In the genomic region with DNA sequence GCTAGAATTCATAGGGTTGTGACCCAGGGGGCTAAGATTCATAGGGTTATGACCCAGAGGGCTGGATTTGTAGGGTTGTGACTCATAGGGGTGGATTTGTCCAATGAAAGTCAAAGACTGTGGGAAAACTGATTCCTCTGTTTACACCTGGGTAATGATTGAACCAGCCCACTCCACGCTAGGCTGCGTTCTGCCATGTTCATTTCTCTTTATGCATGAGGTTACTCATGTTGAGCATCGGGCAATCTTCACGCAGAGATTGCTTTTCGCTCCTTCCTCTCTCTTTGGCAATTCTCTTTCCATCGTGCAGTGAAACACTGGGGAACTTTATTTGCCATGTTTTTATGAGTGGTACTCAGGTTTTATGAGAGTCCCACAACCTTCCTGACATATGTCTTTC, we compare ENCODE assay signal across 31 cellular contexts.
"Had no signal": no experiment of that assay in that cellular context is flagged by ENCODE, and none has a peak within 500 bp of the region (broad histone marks: within the 10 kb centered on the region; RNA-seq: fewer than 3 reads in every experiment).

No MANE protein-coding gene starts in this region.

- H3K9me3 Mint-ChIP-seq: endodermal cell had no signal

- DNase-seq: activated B cell treated with CpG ODN at 0.5 μM for 24 hours; activated CD4-positive, alpha-beta T cell treated with anti-CD3 and anti-CD28 coated beads for 48 hours; activated CD4-positive, alpha-beta T cell treated with anti-CD3 and anti-CD28 coated beads, Interleukin-2, amount 50 U/mL, for 1 hour; activated CD4-positive, alpha-beta T cell treated with anti-CD3 and anti-CD28 coated beads, Interleukin-2, amount 50 U/mL, for 48 hours; activated CD8-positive, alpha-beta memory T cell treated with anti-CD3 and anti-CD28 coated beads for 24 hours; activated CD8-positive, alpha-beta T cell treated with anti-CD3 and anti-CD28 coated beads for 36 hours; activated effector memory CD4-positive, alpha-beta T cell treated with Interleukin-2 at 50 U/mL for 16 hours; activated gamma-delta T cell treated with Interleukin-2 at 50 U/mL for 16 hours; activated naive CD4-positive, alpha-beta T cell treated with anti-CD3 and anti-CD28 coated beads, Interleukin-2, amount 50 U/mL, for 16 hours; activated naive CD4-positive, alpha-beta T cell treated with Interleukin-2 at 50 U/mL for 16 hours; activated T-cell treated with anti-CD3 and anti-CD28 coated beads, Interleukin-2, amount 50 U/mL, for 4 hours; amniotic stem cell; body of pancreas; central memory CD4-positive, alpha-beta T cell; cerebellar nuclear complex; dorsolateral prefrontal cortex; effector memory CD4-positive, alpha-beta T cell; endodermal cell; foreskin fibroblast; head of caudate nucleus; T-helper 1 cell; T-helper 17 cell; T1000; WERI-Rb-1 had no signal

- H3K36me3 ChIP-seq: WERI-Rb-1 had no signal

- H3K27ac Mint-ChIP-seq: activated B cell treated with CpG ODN at 0.5 μM for 24 hours; activated CD8-positive, alpha-beta T cell treated with anti-CD3 and anti-CD28 coated beads for 36 hours; activated naive CD8-positive, alpha-beta T cell; activated T-helper 17 cell treated with anti-CD3 and anti-CD28 coated beads, Interleukin-2, amount 50 U/mL, for 72 hours; dendritic cell treated with granulocyte-macrophage colony-stimulating factor and Interleukin-4, amounts not matched to agents 40 ng/mL and 50 ng/mL, for 4 days; endodermal cell; T-helper 17 cell; T-helper 2 cell treated with Interferon-gamma antibody and Interleukin-4, amounts not matched to agents 5 μg/mL and 100 μg/mL, for 36 hours had no signal

- ATAC-seq: activated CD4-positive, CD25-positive, alpha-beta regulatory T cell treated with anti-CD3 and anti-CD28 coated beads, Interleukin-2, amount 50 U/mL, for 24 hours; activated CD8-positive, alpha-beta T cell treated with anti-CD3 and anti-CD28 coated beads for 36 hours; activated T-cell treated with anti-CD3 and anti-CD28 coated beads, Interleukin-2, amount 50 U/mL, for 4 hours; body of pancreas; esophagus mucosa; T-helper 17 cell had no signal

- H3K27me3 Mint-ChIP-seq: activated B cell treated with CpG ODN at 0.5 μM for 24 hours, T-helper 17 cell had no signal

- H3K4me1 ChIP-seq: body of pancreas had no signal

- H3K4me1 Mint-ChIP-seq: activated B cell treated with CpG ODN at 0.5 μM for 24 hours; activated T-helper 17 cell treated with anti-CD3 and anti-CD28 coated beads, Interleukin-2, amount 50 U/mL, for 72 hours; T-helper 17 cell had no signal

- H3K4me3 ChIP-seq: body of pancreas, coronary artery, dorsolateral prefrontal cortex had no signal

- H3K27me3 ChIP-seq: body of pancreas had no signal

- H3K4me3 Mint-ChIP-seq: activated B cell treated with CpG ODN at 0.5 μM for 24 hours; activated CD8-positive, alpha-beta T cell treated with anti-CD3 and anti-CD28 coated beads for 36 hours; activated naive CD8-positive, alpha-beta T cell; activated T-cell treated with anti-CD3 and anti-CD28 coated beads, Interleukin-2, amount 50 U/mL, for 4 hours; activated T-helper 17 cell treated with anti-CD3 and anti-CD28 coated beads, Interleukin-2, amount 50 U/mL, for 72 hours; dendritic cell treated with granulocyte-macrophage colony-stimulating factor and Interleukin-4, amounts not matched to agents 40 ng/mL and 50 ng/mL, for 4 days; endodermal cell; T-helper 17 cell; T-helper 2 cell treated with Interferon-gamma antibody and Interleukin-4, amounts not matched to agents 5 μg/mL and 100 μg/mL, for 36 hours had no signal

- H3K27ac ChIP-seq: body of pancreas, coronary artery, dorsolateral prefrontal cortex, WERI-Rb-1 had no signal
